In the genomic region with DNA sequence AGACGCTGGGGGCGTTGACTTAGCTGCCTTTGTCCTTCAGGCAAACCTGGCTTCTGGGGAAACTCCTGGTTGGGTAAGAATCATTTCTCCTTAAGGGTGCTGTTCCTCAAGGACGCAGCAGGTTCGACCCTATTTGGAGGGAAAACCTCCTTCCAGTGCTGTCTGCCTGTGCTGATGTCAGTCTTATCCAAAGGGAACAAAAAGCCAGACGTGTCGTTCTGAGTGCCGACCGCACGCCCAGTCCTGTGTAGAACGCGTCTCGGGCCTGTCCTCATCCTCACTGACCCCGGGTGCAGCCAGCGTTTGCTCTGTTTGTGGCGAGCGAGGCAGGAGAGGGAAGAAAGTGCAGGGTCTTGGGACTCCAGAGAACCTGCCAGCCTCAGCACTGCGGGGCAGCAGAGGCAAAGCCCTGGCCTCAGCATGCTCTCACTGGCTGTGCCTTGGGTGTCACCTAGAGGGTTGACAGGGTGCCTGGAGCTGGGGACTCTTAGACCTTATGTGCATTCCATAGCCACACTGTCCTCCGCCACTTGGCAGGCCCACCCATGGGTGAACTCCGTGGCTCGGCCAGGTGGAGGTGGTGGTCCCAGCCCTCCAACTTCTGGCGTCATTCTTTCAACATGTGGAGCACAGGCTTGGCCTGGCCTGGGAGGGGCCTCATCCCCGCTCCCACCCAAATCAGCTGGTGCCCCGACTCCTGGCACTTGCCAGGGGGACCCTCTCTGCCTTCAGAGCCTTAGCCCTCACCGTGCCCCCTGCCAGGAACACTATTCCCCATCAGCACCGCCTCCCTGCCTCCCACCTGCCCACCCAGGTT, we compare ENCODE assay signal across 1 cellular context.
A peak's percentile ranks its signal among the peaks of the same experiment; 100 is the strongest.
TF ChIP-seq lines count a peak whose summit lies in the region.

No MANE protein-coding gene starts in this region.

TF ChIP-seq in H1, 55 proteins besides CTCF, POLR2A, EP300 and RAD21:
- no peak for TF ChIP-seq JUND (IDR thresholded peaks at IDR 0.05; ENCODE audit: low read length)
- TF ChIP-seq POLR2AphosphoS5 (IDR thresholded peaks at IDR 0.05; ENCODE audit: low read depth, low read length), result peak; percentile 34; the same call in 1 of the 2 replicates
